In the genomic region with DNA sequence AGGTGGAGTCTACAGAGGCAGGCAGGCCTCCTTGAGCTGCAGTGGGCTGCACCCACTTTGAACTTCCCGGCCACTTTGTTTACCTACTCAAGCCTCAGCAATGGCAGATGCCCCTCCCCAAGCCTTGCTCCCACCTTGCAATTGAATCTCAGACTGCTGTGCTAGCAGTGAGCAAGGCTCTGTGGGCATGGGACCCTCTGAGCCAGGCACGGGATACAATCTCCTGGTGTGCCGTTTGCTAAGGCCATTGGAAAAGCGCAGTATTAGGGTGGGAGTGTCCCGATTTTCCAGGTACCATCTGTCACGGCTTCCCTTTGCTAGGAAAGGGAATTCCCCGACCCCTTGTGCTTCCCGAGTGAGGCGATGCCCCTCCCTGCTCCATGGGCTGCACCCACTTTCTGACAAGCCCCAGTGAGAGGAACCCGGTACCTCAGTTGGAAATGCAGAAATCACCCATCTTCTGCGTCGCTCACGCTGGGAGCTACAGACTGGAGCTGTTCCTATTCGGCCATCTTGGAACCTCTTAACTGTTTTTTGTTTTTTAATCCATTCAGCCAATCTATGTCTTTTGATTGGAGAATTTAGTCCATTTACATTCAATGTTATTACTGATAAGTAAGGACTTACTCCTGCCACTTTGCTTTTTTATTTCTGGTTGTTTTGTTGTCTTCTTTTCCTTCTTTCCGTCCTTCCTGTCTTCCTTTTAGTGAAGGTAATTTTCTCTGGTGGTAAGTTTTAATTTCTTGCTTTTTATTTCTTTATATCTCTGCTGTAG, we compare ENCODE assay signal across 7 cellular contexts.
DNase-seq lines count a peak whose midpoint lies in the region; TF ChIP-seq lines count a peak whose summit lies in the region.
"Not testable (repeated sequence)": the region's sequence is repeated elsewhere in the genome, so short reads cannot be mapped to it uniquely, and the experiment has no call there.

No MANE protein-coding gene starts in this region.

- not testable (repeated sequence) for H3K79me1 ChIP-seq in H9 (ENCODE audit: insufficient read depth, low read depth, low read length, poor library complexity, severe bottlenecking)

- H3K18ac ChIP-seq in H9 (ENCODE audit: insufficient read length, low read depth, low read length) = not testable (repeated sequence)

- H3T11ph ChIP-seq in H9 (ENCODE audit: low read length) = not testable (repeated sequence)

- H3K79me2 ChIP-seq in H9 (ENCODE audit: insufficient read depth, low read length) = not testable (repeated sequence)

- H4K20me1 ChIP-seq in H9 (ENCODE audit: control insufficient read depth, insufficient read depth, insufficient read length) = not testable (repeated sequence)

- not testable (repeated sequence) for H3K4me1 ChIP-seq in H9 (ENCODE audit: insufficient read depth, low read length); endodermal cell (ENCODE audit: control insufficient read depth, insufficient read depth, low read length); right atrium auricular region; spleen

- not testable (repeated sequence) for H2BK120ac ChIP-seq in H9 (ENCODE audit: low read depth, low read length, poor library complexity, severe bottlenecking)

- not testable (repeated sequence) for H3K4me3 Mint-ChIP-seq in H9; activated CD4-positive, alpha-beta T cell treated with anti-CD3 and anti-CD28 coated beads, Interleukin-2, amount 10 ng/mL, durations not matched to agents 24 days and 14 days; endodermal cell

- not testable (repeated sequence) for H2BK5ac ChIP-seq in H9 (ENCODE audit: insufficient read length, low read length)

- not testable (repeated sequence) for H4K8ac ChIP-seq in H9 (replicated peaks; ENCODE audit: insufficient read length, low read depth, low read length)

- H3K27ac ChIP-seq in H9 (ENCODE audit: insufficient read length, low read depth, low read length); endodermal cell (ENCODE audit: low read depth, low read length); right atrium auricular region; spleen: not testable (repeated sequence)

- H3K9ac ChIP-seq in H9 (ENCODE audit: extremely low read depth, insufficient read length, low read length); endodermal cell (ENCODE audit: extremely low read depth, low read length, poor library complexity, severe bottlenecking): not testable (repeated sequence)

- not testable (repeated sequence) for H3K4me2 ChIP-seq in H9 (ENCODE audit: insufficient read depth, insufficient read length, low read length)

- H3K56ac ChIP-seq in H9 (ENCODE audit: insufficient read length, low read depth, low read length) = not testable (repeated sequence)

- not testable (repeated sequence) for H3K4me1 Mint-ChIP-seq in H9; activated CD4-positive, alpha-beta T cell treated with anti-CD3 and anti-CD28 coated beads, Interleukin-2, amount 10 ng/mL, durations not matched to agents 24 days and 14 days; endodermal cell

- H3K36me3 ChIP-seq in endodermal cell (ENCODE audit: control insufficient read depth, insufficient read depth, low read length) = not testable (repeated sequence)
- peaks cover 26% of the 10 kb centered on the region for H3K36me3 ChIP-seq in right atrium auricular region
- H3K36me3 ChIP-seq in spleen = peaks cover 0 to 36% (median 4%) of the 10 kb centered on the region in 6 donors

- WGBS in H9 (ENCODE audit: extremely low coverage, insufficient read length, low lambda C conversion rate) = no CpG with 5 or more reads among the region's 15 CpGs
- WGBS in endodermal cell (ENCODE audit: insufficient coverage in 1 of 2, insufficient read length in 1 of 2), 2 experiments = 93 to 95% methylated on average over 6 to 14 of the region's 15 CpGs
- 93 to 99% (median 96%) methylated on average over 15 of the region's 15 CpGs for WGBS in spleen, 5 donors

- H4K5ac ChIP-seq in H9 (ENCODE audit: insufficient read length, low read depth, low read length) = not testable (repeated sequence)

- not testable (repeated sequence) for H3K23me2 ChIP-seq in H9 (ENCODE audit: insufficient read length, low read depth, low read length, poor library complexity, severe bottlenecking)

- H3K4me3 ChIP-seq in endodermal cell (ENCODE audit: low read length); right atrium auricular region; spleen: not testable (repeated sequence)

- TF ChIP-seq POLR2A in spleen (IDR thresholded peaks at IDR 0.05) = not testable (repeated sequence)

- H2BK15ac ChIP-seq in H9 (ENCODE audit: low read depth, low read length) = not testable (repeated sequence)

- DNase-seq in H9 (peak; percentile 6), endodermal cell (peak; percentile 10), right atrium auricular region (ENCODE audit: low spot score) (peak; percentile 47), mucosa of gallbladder (ENCODE audit: low spot score) (peak; percentile 8), posterior vena cava (ENCODE audit: low spot score) (peak; percentile 72), spleen (peak; percentile 31)
- peak; percentile 41 for DNase-seq in activated CD4-positive, alpha-beta T cell treated with anti-CD3 and anti-CD28 coated beads, Interleukin-2, amount 10 ng/mL, durations not matched to agents 24 days and 14 days

- not testable (repeated sequence) for H3K14ac ChIP-seq in H9 (ENCODE audit: insufficient read depth, low read length)

- intact Hi-C loops in activated CD4-positive, alpha-beta T cell treated with anti-CD3 and anti-CD28 coated beads, Interleukin-2, amount 10 ng/mL, durations not matched to agents 24 days and 14 days (cut with micrococcal nuclease); posterior vena cava (cut with DNase I); spleen (cut with DNase I; ENCODE audit: low total_unique reads): not testable (repeated sequence)

- H3K4ac ChIP-seq in H9 (ENCODE audit: low read depth, low read length) = not testable (repeated sequence)

- H2BK20ac ChIP-seq in H9 (ENCODE audit: low read depth, low read length, poor library complexity, severe bottlenecking) = not testable (repeated sequence)

- TF ChIP-seq CTCF in H9 (conservative IDR thresholded peaks at IDR 0.05); endodermal cell (conservative IDR thresholded peaks at IDR 0.05); right atrium auricular region (IDR thresholded peaks at IDR 0.05); spleen (IDR thresholded peaks at IDR 0.05 in 8 of 11, conservative IDR thresholded peaks at IDR 0.05 in 3 of 11): not testable (repeated sequence)

- H2AFZ ChIP-seq in H9 (ENCODE audit: low read length) = not testable (repeated sequence)

- H3K27me3 Mint-ChIP-seq in H9 (ENCODE audit: low read depth); endodermal cell (ENCODE audit: insufficient read depth): not testable (repeated sequence)
- peaks cover 13% of the 10 kb centered on the region for H3K27me3 Mint-ChIP-seq in activated CD4-positive, alpha-beta T cell treated with anti-CD3 and anti-CD28 coated beads, Interleukin-2, amount 10 ng/mL, durations not matched to agents 24 days and 14 days

- peaks cover 13 to 52% (median 31%) of the 10 kb centered on the region in 3 experiments for H3K36me3 Mint-ChIP-seq in H9 (ENCODE audit: insufficient read depth in 1 of 3, low read depth in 3 of 3)
- peaks cover 20% of the 10 kb centered on the region for H3K36me3 Mint-ChIP-seq in activated CD4-positive, alpha-beta T cell treated with anti-CD3 and anti-CD28 coated beads, Interleukin-2, amount 10 ng/mL, durations not matched to agents 24 days and 14 days (ENCODE audit: low read depth)
- peaks cover 14% of the 10 kb centered on the region for H3K36me3 Mint-ChIP-seq in endodermal cell (ENCODE audit: low read depth)

- not testable (repeated sequence) for H3K27ac Mint-ChIP-seq in H9; activated CD4-positive, alpha-beta T cell treated with anti-CD3 and anti-CD28 coated beads, Interleukin-2, amount 10 ng/mL, durations not matched to agents 24 days and 14 days; endodermal cell

- H3K27me3 ChIP-seq in H9 (ENCODE audit: insufficient read depth, low read length); endodermal cell (ENCODE audit: control insufficient read depth, insufficient read depth, low read length, poor library complexity, severe bottlenecking); right atrium auricular region; spleen (replicated peaks in 1 of 7): not testable (repeated sequence)

- H3K9me3 ChIP-seq in H9 (ENCODE audit: control insufficient read depth, low read depth, low read length); right atrium auricular region: not testable (repeated sequence)
- peaks cover 15% of the 10 kb centered on the region for H3K9me3 ChIP-seq in endodermal cell (ENCODE audit: control insufficient read depth, low read length)
- peaks cover 0 to 13% (median 0%) of the 10 kb centered on the region in 8 donors for H3K9me3 ChIP-seq in spleen

- H2BK12ac ChIP-seq in H9 (ENCODE audit: insufficient read length, low read depth, low read length) = not testable (repeated sequence)

- H2AK5ac ChIP-seq in H9 (ENCODE audit: insufficient read length, low read length) = not testable (repeated sequence)

- H3K9me3 Mint-ChIP-seq in H9 (peaks cover 34 to 41% of the 10 kb centered on the region in 2 experiments), endodermal cell (peaks cover 52% of the 10 kb centered on the region)
- H3K9me3 Mint-ChIP-seq in activated CD4-positive, alpha-beta T cell treated with anti-CD3 and anti-CD28 coated beads, Interleukin-2, amount 10 ng/mL, durations not matched to agents 24 days and 14 days = not testable (repeated sequence)

- not testable (repeated sequence) for H3K23ac ChIP-seq in H9 (ENCODE audit: insufficient read length, low read depth, low read length)

- H4K91ac ChIP-seq in H9 (ENCODE audit: insufficient read length, low read depth, low read length) = not testable (repeated sequence)

Comparison
In these comparisons a context has a peak if more than half of its experiments do, and no peak if none do; other contexts are left out.
1. DNase-seq: peak in every context shown above with its lines; median percentile 72 in posterior vena cava; 47 in right atrium auricular region; 41 in activated CD4-positive, alpha-beta T cell treated with anti-CD3 and anti-CD28 coated beads, Interleukin-2, amount 10 ng/mL, durations not matched to agents 24 days and 14 days; 31 in spleen; 10 in endodermal cell; 8 in mucosa of gallbladder; 6 in H9.